In genomic region chr9:131046581-131047202, GRCh38 we compare ENCODE assay signal across 8 cellular contexts. TPM values are rescaled to one million over a fixed set of nuclear protein-coding genes. Genes with fewer than 3 reads are reported as not detected.
DNase-seq lines count a peak whose midpoint lies in the region; FAIRE-seq and TF ChIP-seq lines count a peak whose summit lies in the region.

No MANE protein-coding gene starts in this region.

- no peak for TF ChIP-seq EP300 in stomach (IDR thresholded peaks at IDR 0.05)

- WGBS in neuronal stem cell (ENCODE audit: extremely low coverage in 2 of 2, insufficient read length in 2 of 2, insufficient replicate concordance in 1 of 2), 2 donors: no CpG with 5 or more reads among the region's 35 CpGs
- 13 to 29% (median 14%) methylated on average over 15 to 35 of the region's 35 CpGs for WGBS in stomach, 5 donors

- no peak overlapping the region for H2BK15ac ChIP-seq in neuronal stem cell (ENCODE audit: low read length)

- FAIRE-seq in urothelium cell line (lab: Jason Lieb, UNC): no peak

- H4K91ac ChIP-seq in neuronal stem cell (ENCODE audit: low read depth, low read length, poor library complexity): no peak overlapping the region

- no peak overlapping the region for H2BK12ac ChIP-seq in neuronal stem cell (ENCODE audit: low read length)

- H3K27me3 ChIP-seq in neuronal stem cell (ENCODE audit: control insufficient read depth in 3 of 3, insufficient read depth in 3 of 3, low read depth in 1 of 3, low read length in 3 of 3) (peaks cover 0 to 23% (median 0%) of the 10 kb centered on the region in 3 experiments), stomach (peaks cover 0 to 21% (median 3%) of the 10 kb centered on the region in 3 donors)

- no peak overlapping the region for H2BK5ac ChIP-seq in neuronal stem cell (ENCODE audit: low read length)

- H3K9me3 ChIP-seq in neuronal stem cell (replicated peaks in 1 of 2; ENCODE audit: control insufficient read depth in 2 of 2, insufficient read depth in 1 of 2, low read depth in 1 of 2, low read length in 2 of 2): peaks cover 0 to 5% of the 10 kb centered on the region in 2 donors
- H3K9me3 ChIP-seq in stomach: no peaks in the 10 kb centered on the region

- H3K4me1 ChIP-seq in neuronal stem cell (ENCODE audit: control insufficient read depth in 2 of 2, insufficient read depth in 1 of 2, low read depth in 1 of 2, low read length in 2 of 2): no peaks in the 10 kb centered on the region
- peaks cover 0 to 7% (median 6%) of the 10 kb centered on the region in 4 donors for H3K4me1 ChIP-seq in stomach

- H3K4ac ChIP-seq in neuronal stem cell (ENCODE audit: low read length): no peak overlapping the region

- H2BK120ac ChIP-seq in neuronal stem cell (ENCODE audit: low read depth, low read length): no peak overlapping the region

- H3K36me3 ChIP-seq in neuronal stem cell (replicated peaks in 1 of 2; ENCODE audit: control insufficient read depth in 2 of 2, insufficient read depth in 2 of 2, low read length in 2 of 2) (no peaks in the 10 kb centered on the region), stomach (no peaks in the 10 kb centered on the region)

- intact Hi-C loops in stomach (cut with DNase I; ENCODE audit: low total_unique reads): loop anchor here (10.0 kb wide), 1 partner anchor 342 kb away; no protein-coding TSS in a partner anchor

- H3K14ac ChIP-seq in neuronal stem cell (ENCODE audit: low read length): no peak overlapping the region

- H3K9ac ChIP-seq in neuronal stem cell (ENCODE audit: low read depth, low read length, poor library complexity): no peak overlapping the region

- H3K4me3 ChIP-seq in neuronal stem cell (ENCODE audit: low read length in 2 of 2) (no peak overlapping the region), stomach (peak overlapping the region in 1 of 4 donors; percentile 13)

- H3K23ac ChIP-seq in neuronal stem cell (ENCODE audit: low read depth, low read length, poor library complexity): peak overlapping the region; percentile 85

- TF ChIP-seq POLR2A in stomach (IDR thresholded peaks at IDR 0.05): no peak

- DNase-seq in DMS53 (lab: John Stamatoyannopoulos, UW) (peak; percentile 85), HPDE6-E6E7 (ENCODE audit: extremely low spot score) (peak; percentile 66), RKO (ENCODE audit: low spot score) (peak; percentile 85), fibroblast of peridontal ligament (ENCODE audit: extremely low read depth) (peak; percentile 58), neuronal stem cell (ENCODE audit: low spot score) (peak; percentile 67), stomach (peak; percentile 67), urothelium cell line (ENCODE audit: low spot score) (no peak)
- DNase-seq in activated T-cell treated with anti-CD3 and anti-CD28 coated beads, Interleukin-2, amount 50 U/mL, for 48 hours: peak; percentile 83 to 86

- H3K18ac ChIP-seq in neuronal stem cell (ENCODE audit: low read length): peak overlapping the region; percentile 38

- TF ChIP-seq CTCF in stomach (IDR thresholded peaks at IDR 0.05): peak in 5 of 7 experiments; percentile 68 to 86 (median 80)

- no peaks in the 10 kb centered on the region for H3K79me1 ChIP-seq in neuronal stem cell (ENCODE audit: low read depth, low read length)

- H4K8ac ChIP-seq in neuronal stem cell (ENCODE audit: low read depth, low read length): no peak overlapping the region

- H2AFZ ChIP-seq in neuronal stem cell (ENCODE audit: low read length): peak overlapping the region; percentile 89

- no peak overlapping the region for H2AK5ac ChIP-seq in neuronal stem cell (ENCODE audit: low read depth, low read length)

- H3K27ac ChIP-seq in neuronal stem cell (replicated peaks; ENCODE audit: low read length) (no peak overlapping the region), stomach (no peak overlapping the region)

- peak overlapping the region; percentile 40 for H3K4me2 ChIP-seq in neuronal stem cell (ENCODE audit: insufficient read depth, low read length, poor library complexity, severe bottlenecking)

RNA-seq across cellular contexts. Expression of gene LAMC3, which starts 37.7 kb away (rescaled TPM):
- polyA plus RNA-seq in neuronal stem cell (2013, experiment 1 of 2): 0.03 TPM
- 0.07 TPM for polyA plus RNA-seq in neuronal stem cell (2013, experiment 2 of 2)
- 1 to 10 TPM in 3 of 5 donors, under 1 TPM in 1, not detected in 1; 0.73 to 9.6 (median 5.7) TPM for total RNA-seq in stomach
- polyA plus RNA-seq in stomach: under 1 TPM; 0.61 to 0.93 (median 0.73) TPM

RNA-seq across cellular contexts. Expression of gene AIF1L, which starts 49.6 kb away (rescaled TPM):
- polyA plus RNA-seq in neuronal stem cell (2013, experiment 1 of 2): 90.6 TPM
- 91.1 TPM for polyA plus RNA-seq in neuronal stem cell (2013, experiment 2 of 2)
- 10 to 100 TPM in 2 of 5 donors, 1 to 10 TPM in 1, not detected in 2; 1.2 to 18.4 (median 10.9) TPM for total RNA-seq in stomach
- polyA plus RNA-seq in stomach: 10 to 100 TPM in 1 of 3 donors, 1 to 10 TPM in 2; 3.8 to 10.9 (median 7.2) TPM
